In genomic region chr1:63818567-63819340, GRCh38 we compare ENCODE assay signal across 12 cellular contexts.
"Had no signal": no experiment of that assay in that cellular context is flagged by ENCODE, and none has a peak within 500 bp of the region (broad histone marks: within the 10 kb centered on the region; RNA-seq: fewer than 3 reads in every experiment).

No MANE protein-coding gene starts in this region.

- H3K27ac ChIP-seq: colonic mucosa, gastroesophageal sphincter, parathyroid adenoma, thoracic aorta, uterus, WERI-Rb-1 had no signal

- H3K9ac ChIP-seq: parathyroid adenoma had no signal

- H3K4me3 Mint-ChIP-seq: activated naive CD4-positive, alpha-beta T cell treated with anti-CD3 and anti-CD28 coated beads for 36 hours had no signal

- DNase-seq: activated CD4-positive, alpha-beta T cell treated with anti-CD3 and anti-CD28 coated beads for 48 hours; activated naive CD4-positive, alpha-beta T cell treated with anti-CD3 and anti-CD28 coated beads for 36 hours; colonic mucosa; effector CD4-positive, alpha-beta T cell; retina; stimulated activated CD4-positive, alpha-beta T cell treated with anti-CD3 and anti-CD28 coated beads, Interleukin-4, amount 100 ng/mL, for 4 hours; stomach; uterus; WERI-Rb-1 had no signal

- ATAC-seq: gastroesophageal sphincter had no signal

- H3K4me3 ChIP-seq: colonic mucosa, gastroesophageal sphincter, stomach, thoracic aorta, uterus had no signal

- H3K27me3 ChIP-seq: colonic mucosa, gastroesophageal sphincter, stomach, uterus had no signal

- H3K36me3 ChIP-seq: colonic mucosa, gastroesophageal sphincter, stomach, thoracic aorta, uterus, WERI-Rb-1 had no signal

- H2AFZ ChIP-seq: parathyroid adenoma had no signal

- H3K27ac Mint-ChIP-seq: activated naive CD4-positive, alpha-beta T cell treated with anti-CD3 and anti-CD28 coated beads for 36 hours had no signal

- H3K9me3 ChIP-seq: colonic mucosa, gastroesophageal sphincter, stomach, thoracic aorta, uterus had no signal
